In genomic region chr21:45254557-45254930, GRCh38 we compare ENCODE assay signal across 18 cellular contexts. TPM values are rescaled to one million over a fixed set of nuclear protein-coding genes. Genes with fewer than 3 reads are reported as not detected.
DNase-seq lines count a peak whose midpoint lies in the region; ATAC-seq, FAIRE-seq and TF ChIP-seq lines count a peak whose summit lies in the region.
"Had no signal": no experiment of that assay in that cellular context is flagged by ENCODE, and none has a peak within 500 bp of the region (broad histone marks: within the 10 kb centered on the region; RNA-seq: fewer than 3 reads in every experiment).

No MANE protein-coding gene starts in this region.

- H3K4me3 ChIP-seq in K562 (no peak overlapping the region), aorta (ENCODE audit: low read length in 2 of 2) (no peak overlapping the region)

- intact Hi-C loops in K562 (cut with micrococcal nuclease) (no loop called here), aorta (cut with DNase I) (no loop called here)

- TF ChIP-seq POLR2A in K562 (conservative IDR thresholded peaks at IDR 0.05) = no peak

- H3K36me3 Mint-ChIP-seq in activated naive CD8-positive, alpha-beta T cell treated with anti-CD3 and anti-CD28 coated beads, Interleukin-2, amount 10 ng/mL, durations not matched to agents 7 days and 5 days = no peaks in the 10 kb centered on the region
- no peaks in the 10 kb centered on the region for H3K36me3 Mint-ChIP-seq in activated naive CD8-positive, alpha-beta T cell treated with anti-CD3 and anti-CD28 coated beads for 36 hours
- H3K36me3 Mint-ChIP-seq: CD4-positive, CD25-positive, alpha-beta regulatory T cell had no signal

- no peak overlapping the region for H3K9ac ChIP-seq in K562 (ENCODE audit: insufficient read depth in 1 of 2, low read depth in 2 of 2, low read length in 2 of 2)

- TF ChIP-seq EP300 in K562 (IDR thresholded peaks at IDR 0.05; ENCODE audit: low read length) = no peak

- BruUV-seq in K562 (replicated peaks; lab: Mats Ljungman, UMichigan) = no TSS peak

- DNase-seq in activated naive CD8-positive, alpha-beta T cell treated with anti-CD3 and anti-CD28 coated beads, Interleukin-2, amount 10 ng/mL, durations not matched to agents 7 days and 5 days = no peak
- DNase-seq in activated naive CD8-positive, alpha-beta T cell treated with anti-CD3 and anti-CD28 coated beads for 36 hours = no peak
- DNase-seq in K562 (ENCODE audit: extremely low read depth in 1 of 4, low spot score in 3 of 4) (no peak), islet precursor cell (peak; percentile 44), aorta (no peak), Ammon's horn (ENCODE audit: low spot score) (no peak)
- DNase-seq: AML-193, DND-41, GDM1, GOT3, KBM-7, NCI-H2227 treated with DMSO at 0.1 percent for 48 hours had no signal

- in situ Hi-C loops in K562 (cut with MboI) = no loop called here

- TF ChIP-seq RAD21 in K562 (CRISPR knock-in tag; conservative IDR thresholded peaks at IDR 0.05 in 1 of 2, IDR thresholded peaks at IDR 0.05 in 1 of 2) = no peak

- H3K36me3 ChIP-seq in K562 (ENCODE audit: control insufficient read depth, insufficient read depth, low read length) = no peaks in the 10 kb centered on the region
- no peaks in the 10 kb centered on the region for H3K36me3 ChIP-seq in aorta (ENCODE audit: control insufficient read depth in 1 of 2, insufficient read depth in 2 of 2, low read length in 1 of 2)
- H3K36me3 ChIP-seq: Peyer's patch had no signal

- peaks cover 31% of the 10 kb centered on the region for H3K27me3 Mint-ChIP-seq in activated naive CD8-positive, alpha-beta T cell treated with anti-CD3 and anti-CD28 coated beads, Interleukin-2, amount 10 ng/mL, durations not matched to agents 7 days and 5 days
- peaks cover 21% of the 10 kb centered on the region for H3K27me3 Mint-ChIP-seq in activated naive CD8-positive, alpha-beta T cell treated with anti-CD3 and anti-CD28 coated beads for 36 hours

- H3K4me1 ChIP-seq in K562 (replicated peaks in 1 of 2; ENCODE audit: control insufficient read depth in 2 of 2, insufficient read depth in 2 of 2, low read length in 2 of 2) = peaks cover 23 to 48% of the 10 kb centered on the region in 2 experiments
- H3K4me1 ChIP-seq in aorta (ENCODE audit: control insufficient read depth in 1 of 2, insufficient read depth in 2 of 2, low read length in 2 of 2) = no peaks in the 10 kb centered on the region
- H3K4me1 ChIP-seq: Peyer's patch had no signal

- 20% methylated on average over 10 of the region's 10 CpGs for WGBS in K562 (ENCODE audit: insufficient coverage, low coverage, missing lambda C conversion rate)
- WGBS in aorta, 2 donors = 72 to 78% methylated on average over 10 of the region's 10 CpGs

- peaks cover 24% of the 10 kb centered on the region; the same call in 1 of the 2 replicates for H4K20me1 ChIP-seq in K562 (replicated peaks; ENCODE audit: control insufficient read depth, insufficient read depth, low read length)

- no peak overlapping the region for H3K4me2 ChIP-seq in K562 (ENCODE audit: insufficient read depth, low read length)

- CTCF ChIA-PET in K562 (lab: Yijun Ruan, JAX; ENCODE audit: low intra/inter-chr PET ratio) = no interaction called here

- ATAC-seq in activated naive CD8-positive, alpha-beta T cell treated with anti-CD3 and anti-CD28 coated beads, Interleukin-2, amount 10 ng/mL, durations not matched to agents 7 days and 5 days (ENCODE audit: low read depth) = no peak
- ATAC-seq in K562 = no peak
- ATAC-seq in aorta (ENCODE audit: low FRiP score) = no peak
- no peak for ATAC-seq in GM19397 (IDR thresholded peaks at IDR 0.05; ENCODE audit: unreplicated experiment)
- no peak for ATAC-seq in GM18870 (IDR thresholded peaks at IDR 0.05; ENCODE audit: unreplicated experiment)

- no peaks in the 10 kb centered on the region for H3K9me3 Mint-ChIP-seq in activated naive CD8-positive, alpha-beta T cell treated with anti-CD3 and anti-CD28 coated beads, Interleukin-2, amount 10 ng/mL, durations not matched to agents 7 days and 5 days
- H3K9me3 Mint-ChIP-seq in activated naive CD8-positive, alpha-beta T cell treated with anti-CD3 and anti-CD28 coated beads for 36 hours = no peaks in the 10 kb centered on the region
- H3K9me3 Mint-ChIP-seq: CD4-positive, CD25-positive, alpha-beta regulatory T cell had no signal

- POLR2A ChIA-PET in activated naive CD8-positive, alpha-beta T cell treated with anti-CD3 and anti-CD28 coated beads, Interleukin-2, amount 10 ng/mL, durations not matched to agents 7 days and 5 days (lab: Charles Lee) = no interaction called here
- POLR2A ChIA-PET in K562 (lab: Yijun Ruan, JAX) = interaction anchor here (0.9 kb wide), 1 partner anchor 72 kb away, joined by 3 read pairs; no protein-coding TSS in a partner anchor

- H3K9me1 ChIP-seq in K562 (ENCODE audit: control insufficient read depth, insufficient read depth, low read length) = no peaks in the 10 kb centered on the region

- no peak for TF ChIP-seq CTCF in K562 (IDR thresholded peaks at IDR 0.05 in 2 of 3, conservative IDR thresholded peaks at IDR 0.05 in 1 of 3; ENCODE audit: insufficient read depth in 2 of 3, low read depth in 1 of 3, low read length in 3 of 3)

- no peak overlapping the region for H3K4me3 Mint-ChIP-seq in activated naive CD8-positive, alpha-beta T cell treated with anti-CD3 and anti-CD28 coated beads, Interleukin-2, amount 10 ng/mL, durations not matched to agents 7 days and 5 days
- H3K4me3 Mint-ChIP-seq in activated naive CD8-positive, alpha-beta T cell treated with anti-CD3 and anti-CD28 coated beads for 36 hours = no peak overlapping the region

- H3K79me2 ChIP-seq in K562 (ENCODE audit: control insufficient read depth, insufficient read depth, low read length) = no peaks in the 10 kb centered on the region

- H3K4me1 Mint-ChIP-seq in activated naive CD8-positive, alpha-beta T cell treated with anti-CD3 and anti-CD28 coated beads, Interleukin-2, amount 10 ng/mL, durations not matched to agents 7 days and 5 days = peaks cover 13% of the 10 kb centered on the region
- H3K4me1 Mint-ChIP-seq in activated naive CD8-positive, alpha-beta T cell treated with anti-CD3 and anti-CD28 coated beads for 36 hours = peaks cover 11% of the 10 kb centered on the region

- H3K27ac ChIP-seq in K562 (ENCODE audit: extremely low read depth, low read depth, low read length) (no peak overlapping the region), aorta (ENCODE audit: low read depth in 1 of 2, low read length in 2 of 2) (no peak overlapping the region)
- H3K27ac ChIP-seq: HL-60, Peyer's patch had no signal

- H3K27me3 ChIP-seq in K562 (ENCODE audit: control insufficient read depth in 2 of 2, insufficient read depth in 2 of 2, low read length in 2 of 2) (peaks cover 29 to 68% of the 10 kb centered on the region in 2 experiments; a peak in 4 of 5 replicates), aorta (ENCODE audit: control insufficient read depth in 1 of 2, insufficient read depth in 2 of 2, low read length in 1 of 2) (no peaks in the 10 kb centered on the region)
- H3K27me3 ChIP-seq: Peyer's patch had no signal

- no peak for FAIRE-seq in K562 (lab: Jason Lieb, UNC)
- FAIRE-seq: GM12892 had no signal

- H3K9me3 ChIP-seq in K562 (replicated peaks; ENCODE audit: control insufficient read depth, insufficient read depth, low read depth, low read length) (0 out of 2 replicates have a peak, but pooled peaks cover 2% of the 10 kb centered on the region), aorta (ENCODE audit: control insufficient read depth, low read length) (no peaks in the 10 kb centered on the region)
- H3K9me3 ChIP-seq: Peyer's patch had no signal

- H3K27ac Mint-ChIP-seq in activated naive CD8-positive, alpha-beta T cell treated with anti-CD3 and anti-CD28 coated beads, Interleukin-2, amount 10 ng/mL, durations not matched to agents 7 days and 5 days = peak overlapping the region; percentile 18
- no peak overlapping the region for H3K27ac Mint-ChIP-seq in activated naive CD8-positive, alpha-beta T cell treated with anti-CD3 and anti-CD28 coated beads for 36 hours
- H3K27ac Mint-ChIP-seq: CD4-positive, CD25-positive, alpha-beta regulatory T cell had no signal

- H2AFZ ChIP-seq in K562 (ENCODE audit: low read depth, low read length) = no peak overlapping the region

TF ChIP-seq in K562, 482 proteins besides CTCF, POLR2A, EP300 and RAD21 (continues in another document):
- TF ChIP-seq KAT2B (IDR thresholded peaks at IDR 0.05; ENCODE audit: low read depth, low read length) (no peak), NCOA4 (IDR thresholded peaks at IDR 0.05; ENCODE audit: partially characterized antibody) (peak; percentile 20)

RNA-seq across cellular contexts. Expression of gene POFUT2, which starts 33.2 kb away (rescaled TPM):
- total RNA-seq in activated naive CD8-positive, alpha-beta T cell treated with anti-CD3 and anti-CD28 coated beads, Interleukin-2, amount 10 ng/mL, durations not matched to agents 7 days and 5 days = 10 to 100 TPM; 26.0 to 27.0 TPM
- total RNA-seq in activated naive CD8-positive, alpha-beta T cell treated with anti-CD3 and anti-CD28 coated beads for 36 hours = 10 to 100 TPM; 11.6 to 13.3 TPM
- 120 and 232 TPM in 2 replicates for total RNA-seq in K562 (2011; cell fraction: chromatin; rRNA removed; ENCODE audit: low replicate concordance)
- 126 and 138 TPM in 2 replicates for total RNA-seq in K562 (2011; cell fraction: nucleolus; rRNA removed)
- 113 and 131 TPM in 2 replicates for total RNA-seq in K562 (2011; cell fraction: nucleoplasm; rRNA removed)
- total RNA-seq in K562 (2014; rRNA removed) (11.0 and 16.7 TPM in 2 replicates), K562 (2014; rRNA removed; fragmentation: Illumina TruSeq; extraction: Trizol) (7.6 and 9.2 TPM in 2 replicates), K562 (2015; rRNA removed; fragmentation: Illumina TruSeq; extraction: Trizol) (9.2 and 9.5 TPM in 2 replicates), K562 (2021) (24.2 and 24.6 TPM in 2 replicates), aorta (10 to 100 TPM; 35.8 to 52.2 TPM)
- polyA plus RNA-seq in K562 (2011; rRNA removed) (15.6 and 25.2 TPM in 2 replicates), K562 (2014; fragmentation: Illumina TruSeq; extraction: Trizol) (18.0 and 21.0 TPM in 2 replicates), K562 (2014; fragmentation: Nextera tagmentation; extraction: Ambion mirVana) (1 to 10 TPM; 1.1 to 2.9 TPM), K562 (2014; rRNA removed) (18.3 and 21.2 TPM in 2 replicates), aorta (10 to 100 TPM; 12.6 to 49.1 TPM)
- polyA plus RNA-seq in K562 (2011; cell fraction: cytosol; rRNA removed) = 9.5 and 12.5 TPM in 2 replicates
- 152 and 163 TPM in 2 replicates for polyA plus RNA-seq in K562 (2011; cell fraction: nucleus; rRNA removed)
- polyA plus RNA-seq in K562 (2012) = 16.7 and 35.4 TPM in 2 replicates
- polyA minus RNA-seq in K562 (2011; rRNA and poly(A)+ RNA removed) = 6.4 and 6.5 TPM in 2 replicates
- polyA minus RNA-seq in K562 (2011; cell fraction: cytosol; rRNA and poly(A)+ RNA removed) = 3.6 and 8.4 TPM in 2 replicates
- 33.5 and 49.3 TPM in 2 replicates for polyA minus RNA-seq in K562 (2011; cell fraction: nucleus; rRNA and poly(A)+ RNA removed)
